ENCODE assay signal across 1 cellular context in the genomic region with DNA sequence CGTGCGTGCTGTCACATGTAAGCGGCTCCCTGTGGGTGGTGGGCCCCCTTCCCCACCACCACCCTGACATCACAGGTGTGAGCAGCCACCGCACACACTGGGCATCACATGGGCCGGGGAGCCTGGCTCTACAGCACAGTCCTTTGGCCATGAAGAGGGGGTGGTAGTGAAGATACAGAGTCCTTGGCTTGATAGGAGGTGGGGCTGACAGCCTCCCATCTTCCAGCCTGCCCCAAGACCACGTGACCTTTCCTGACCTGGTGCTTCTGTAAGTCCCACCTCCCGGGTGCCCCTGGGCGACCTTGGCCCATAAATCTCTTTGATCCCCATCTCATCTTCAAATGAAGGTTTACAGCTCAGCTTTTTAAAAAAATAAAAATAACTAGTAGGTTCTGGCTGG.
A peak's percentile ranks its signal among the peaks of the same experiment; 100 is the strongest.
TF ChIP-seq lines count a peak whose summit lies in the region.

No MANE protein-coding gene starts in this region.

TF ChIP-seq in H1, 55 proteins besides CTCF, POLR2A, EP300 and RAD21:
- TF ChIP-seq EGR1 (IDR thresholded peaks at IDR 0.05; ENCODE audit: borderline replicate concordance, low read depth, low read length) (no peak), YY1 (IDR thresholded peaks at IDR 0.05; ENCODE audit: low read depth, low read length) (no peak), BRCA1 (IDR thresholded peaks at IDR 0.05; ENCODE audit: low read depth, low read length) (no peak), KDM1A (IDR thresholded peaks at IDR 0.05; ENCODE audit: borderline replicate concordance, low read length) (0 out of 2 replicates have a peak, but pooled peaks have one; percentile 42), TBP (IDR thresholded peaks at IDR 0.05; ENCODE audit: low read depth, low read length) (no peak)
